8 cellular contexts compared by ENCODE assay signal in the genomic region with DNA sequence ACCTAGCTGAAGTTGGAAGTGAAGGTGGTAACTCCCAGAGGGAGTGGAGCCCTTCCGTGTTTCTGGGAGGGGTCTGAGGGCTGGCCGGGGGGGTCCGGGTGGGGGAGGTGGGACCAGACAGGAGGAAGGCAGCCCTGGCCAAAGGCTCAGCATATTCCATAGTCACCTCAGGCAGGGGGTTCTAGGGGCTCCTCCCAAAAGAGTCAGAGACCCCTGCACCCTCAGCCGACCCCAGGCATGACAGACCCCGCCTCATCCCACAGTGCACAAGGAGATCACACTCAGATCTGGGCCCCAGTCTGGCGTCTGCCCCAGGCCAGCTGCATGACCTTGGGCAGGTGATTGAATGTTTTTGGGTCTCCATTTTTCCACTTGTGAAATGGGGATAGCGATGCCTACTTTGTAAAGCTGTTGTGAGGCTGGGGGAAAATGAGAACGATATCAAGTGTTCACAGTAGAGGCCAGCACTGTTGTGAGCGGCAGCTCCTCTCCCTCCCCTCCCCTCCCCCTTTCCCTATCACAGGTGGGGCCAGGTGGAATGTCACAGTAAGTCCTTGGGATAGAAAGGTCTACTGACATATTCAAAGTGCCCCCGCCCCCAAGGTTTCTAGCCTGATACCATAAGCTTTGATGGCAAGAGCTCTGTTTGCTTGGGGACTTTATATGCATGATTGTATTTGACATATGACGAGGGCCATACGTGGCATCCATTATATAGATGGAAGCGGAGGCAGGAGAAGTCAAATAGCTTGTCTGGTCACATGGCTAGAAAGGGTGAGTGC. TPM values are rescaled to one million over a fixed set of nuclear protein-coding genes. Genes with fewer than 3 reads are reported as not detected.
DNase-seq lines count a peak whose midpoint lies in the region; ATAC-seq and TF ChIP-seq lines count a peak whose summit lies in the region.

No MANE protein-coding gene starts in this region.

- no peaks in the 10 kb centered on the region for H3K27me3 ChIP-seq in adrenal gland
- H3K27me3 ChIP-seq in lung (ENCODE audit: control insufficient read depth, insufficient read depth): no peaks in the 10 kb centered on the region

- H3K27me3 Mint-ChIP-seq in activated naive CD4-positive, alpha-beta T cell treated with anti-CD3 and anti-CD28 coated beads for 36 hours (ENCODE audit: low read depth): no peaks in the 10 kb centered on the region
- H3K27me3 Mint-ChIP-seq in type B pancreatic cell: peaks cover 2% of the 10 kb centered on the region

- H3K27ac ChIP-seq in adrenal gland (peak overlapping the region; percentile 92 to 98 (median 96)), lung (ENCODE audit: low read depth in 1 of 2, low read length in 1 of 2) (peak overlapping the region; percentile 85 to 98)

- H3K9me3 ChIP-seq in adrenal gland (replicated peaks in 1 of 3) (no peaks in the 10 kb centered on the region), lung (ENCODE audit: control insufficient read depth in 2 of 2, insufficient read depth in 1 of 2, low read length in 1 of 2) (no peaks in the 10 kb centered on the region)

- TF ChIP-seq CTCF in adrenal gland (IDR thresholded peaks at IDR 0.05) (no peak), lung (IDR thresholded peaks at IDR 0.05; ENCODE audit: control extremely low read depth, extremely low read depth) (no peak), type B pancreatic cell (conservative IDR thresholded peaks at IDR 0.05) (no peak)

- H3K36me3 Mint-ChIP-seq in activated naive CD4-positive, alpha-beta T cell treated with anti-CD3 and anti-CD28 coated beads for 36 hours (ENCODE audit: low read depth): peaks cover 8% of the 10 kb centered on the region
- no peaks in the 10 kb centered on the region for H3K36me3 Mint-ChIP-seq in type B pancreatic cell

- CTCF ChIA-PET in activated naive CD4-positive, alpha-beta T cell treated with anti-CD3 and anti-CD28 coated beads for 36 hours (lab: Charles Lee): interaction anchor here (0.6 to 2.8 kb wide), 17 partner anchors 8 to 213 kb away, joined by 3 to 13 read pairs (median 4); no protein-coding TSS in a partner anchor

- TF ChIP-seq POLR2A in adrenal gland (IDR thresholded peaks at IDR 0.05): no peak

- peaks cover 70% of the 10 kb centered on the region for H3K4me1 Mint-ChIP-seq in activated naive CD4-positive, alpha-beta T cell treated with anti-CD3 and anti-CD28 coated beads for 36 hours (ENCODE audit: low read depth)
- H3K4me1 Mint-ChIP-seq in type B pancreatic cell (ENCODE audit: unreplicated experiment): peaks cover 33% of the 10 kb centered on the region

- no peak overlapping the region for H3K4me3 ChIP-seq in adrenal gland
- no peak overlapping the region for H3K4me3 ChIP-seq in lung

- peak overlapping the region; percentile 86 for H3K4me3 Mint-ChIP-seq in activated naive CD4-positive, alpha-beta T cell treated with anti-CD3 and anti-CD28 coated beads for 36 hours
- H3K4me3 Mint-ChIP-seq in type B pancreatic cell: no peak overlapping the region

- H3K4me1 ChIP-seq in adrenal gland (replicated peaks in 1 of 2): peaks cover 43 to 66% of the 10 kb centered on the region in 2 donors
- peaks cover 7 to 41% of the 10 kb centered on the region in 2 donors for H3K4me1 ChIP-seq in lung (ENCODE audit: control insufficient read depth in 2 of 2, insufficient read depth in 2 of 2, low read length in 2 of 2)

- H3K36me3 ChIP-seq in adrenal gland (replicated peaks in 1 of 2): no peaks in the 10 kb centered on the region
- no peaks in the 10 kb centered on the region for H3K36me3 ChIP-seq in lung (ENCODE audit: control insufficient read depth in 2 of 2, insufficient read depth in 2 of 2, low read length in 2 of 2)

- no peak for ATAC-seq in lung (ENCODE audit: insufficient read depth, low FRiP score)
- no peak for ATAC-seq in GM18873 (IDR thresholded peaks at IDR 0.05; ENCODE audit: low FRiP score, unreplicated experiment)
- ATAC-seq in GM19035 (IDR thresholded peaks at IDR 0.05; ENCODE audit: unreplicated experiment): no peak

- H3K9me3 Mint-ChIP-seq in activated naive CD4-positive, alpha-beta T cell treated with anti-CD3 and anti-CD28 coated beads for 36 hours: no peaks in the 10 kb centered on the region
- no peaks in the 10 kb centered on the region for H3K9me3 Mint-ChIP-seq in type B pancreatic cell

- peak; percentile 48 for DNase-seq in activated naive CD4-positive, alpha-beta T cell treated with anti-CD3 and anti-CD28 coated beads for 36 hours
- DNase-seq in activated naive CD4-positive, alpha-beta T cell treated with Interleukin-2 at 50 U/mL for 16 hours: no peak
- peak in 2 of 7 donors; percentile 42 for DNase-seq in adrenal gland
- no peak for DNase-seq in lung (ENCODE audit: low spot score)
- DNase-seq in type B pancreatic cell (ENCODE audit: extremely low spot score, unreplicated experiment): no peak
- DNase-seq in Kasumi-1 (lab: John Stamatoyannopoulos, UW): no peak

- H3K27ac Mint-ChIP-seq in activated naive CD4-positive, alpha-beta T cell treated with anti-CD3 and anti-CD28 coated beads for 36 hours: peak overlapping the region; percentile 99
- peak overlapping the region; percentile 92 for H3K27ac Mint-ChIP-seq in type B pancreatic cell

- 67 to 73% (median 68%) methylated on average over 9 to 13 of the region's 13 CpGs for WGBS in adrenal gland, 4 donors
- 74 to 79% methylated on average over 13 of the region's 13 CpGs for WGBS in lung, 2 donors

- intact Hi-C loops in activated naive CD4-positive, alpha-beta T cell treated with anti-CD3 and anti-CD28 coated beads for 36 hours (cut with micrococcal nuclease): loop anchor here (2.0 kb wide), 1 partner anchor 595 kb away; no protein-coding TSS in a partner anchor
- intact Hi-C loops in adrenal gland (cut with DNase I): loop anchor here in 1 of 2 donors (10.0 kb wide), 1 partner anchor 47 kb away; the partner anchor contains the start of gene DDIT4

RNA-seq across cellular contexts. Expression of gene DNAJB12, which starts 33.3 kb away (rescaled TPM):
- 10 to 100 TPM; 13.7 to 14.1 TPM for total RNA-seq in activated naive CD4-positive, alpha-beta T cell treated with anti-CD3 and anti-CD28 coated beads for 36 hours
- 10 to 100 TPM; 36.3 to 67.0 (median 49.3) TPM for total RNA-seq in adrenal gland
- 10 to 100 TPM; 37.4 to 47.8 (median 37.9) TPM for polyA plus RNA-seq in adrenal gland
- 10 to 100 TPM; 34.0 to 38.7 TPM for total RNA-seq in lung
- 10 to 100 TPM; 30.0 to 30.2 TPM for polyA plus RNA-seq in lung
- 30.6 and 34.3 TPM in 2 replicates for total RNA-seq in type B pancreatic cell (ENCODE audit: low replicate concordance)

RNA-seq across cellular contexts. Expression of gene DDIT4, which starts 47.7 kb away (rescaled TPM):
- 100 to 1,000 TPM; 684 to 689 TPM for total RNA-seq in activated naive CD4-positive, alpha-beta T cell treated with anti-CD3 and anti-CD28 coated beads for 36 hours
- total RNA-seq in adrenal gland (100 to 1,000 TPM; 211 to 711 (median 386) TPM), lung (100 to 1,000 TPM; 155 to 190 TPM), type B pancreatic cell (ENCODE audit: low replicate concordance) (95.9 and 130 TPM in 2 replicates)
- polyA plus RNA-seq in adrenal gland (100 to 1,000 TPM; 109 to 149 (median 123) TPM), lung (100 to 1,000 TPM in 1 of 2 donors, 10 to 100 TPM in 1; 55.3 to 188 TPM)
